In genomic region chr17:67378444-67379250, GRCh38 we compare ENCODE assay signal across 1 cellular context.
TF ChIP-seq lines count a peak whose summit lies in the region.

No MANE protein-coding gene starts in this region.

TF ChIP-seq in SK-N-SH treated with all-trans-retinoic acid at 6 μM for 48 hours, 23 proteins besides CTCF, POLR2A, EP300 and RAD21 (continued from another document):
- TF ChIP-seq CSRNP3 (CRISPR knock-in tag; IDR thresholded peaks at IDR 0.05) (no peak), ZFP3 (CRISPR knock-in tag; IDR thresholded peaks at IDR 0.05) (no peak)
